ENCODE assay signal across 28 cellular contexts in genomic region chr2:53257287-53257686, GRCh38.
"Had no signal": no experiment of that assay in that cellular context is flagged by ENCODE, and none has a peak within 500 bp of the region (broad histone marks: within the 10 kb centered on the region; RNA-seq: fewer than 3 reads in every experiment).

No MANE protein-coding gene starts in this region.

- H3K4me3 ChIP-seq: pancreas, psoas muscle, skin epidermis, smooth muscle cell, spleen, suprapubic skin, testis, tibial artery, transverse colon, upper lobe of right lung, uterus had no signal

- H3K4me2 ChIP-seq: smooth muscle cell had no signal

- ATAC-seq: naive thymus-derived CD8-positive, alpha-beta T cell; natural killer cell treated with Interleukin-12 subunit alpha and Interleukin-12 subunit beta and Interleukin-15 and Interleukin-18, amount 100 ng/mL, for 72 hours; pancreas; psoas muscle; right cardiac atrium; sciatic nerve; stimulated activated memory B cell treated with anti-CD40 and anti-IgM and Interleukin-4, amounts not matched to agents 10 μg/mL and 1 μg/mL and 100 μg/mL, for 72 hours; stimulated activated naive CD8-positive, alpha-beta T cell treated with anti-CD3 and anti-CD28 coated beads, Interleukin-15, amount 100 ng/mL, for 72 hours; stimulated activated naive CD8-positive, alpha-beta T cell treated with anti-CD3 and anti-CD28 coated beads, Interleukin-15, Interleukin-2, amounts not matched to agents 100 U/mL and 50 U/mL, for 24 hours; upper lobe of right lung had no signal

- H3K9me3 ChIP-seq: neutrophil, pancreas, psoas muscle, suprapubic skin, testis, tibial artery, transverse colon, upper lobe of right lung, uterus had no signal

- H3K36me3 ChIP-seq: neutrophil, pancreas, spleen, suprapubic skin, tibial artery, transverse colon, upper lobe of right lung, uterus had no signal

- FAIRE-seq: pancreas had no signal

- H3K4me1 ChIP-seq: psoas muscle, spleen, suprapubic skin, testis, tibial artery, transverse colon, upper lobe of right lung, uterus had no signal

- H3K27ac ChIP-seq: neutrophil, pancreas, psoas muscle, skin epidermis, spleen, suprapubic skin, testis, tibial artery, transverse colon, upper lobe of right lung, uterus had no signal

- DNase-seq: naive thymus-derived CD8-positive, alpha-beta T cell; nephron progenitor cell; nucleus accumbens; pancreas; psoas muscle; right cardiac atrium; spleen; stimulated activated CD4-positive, alpha-beta T cell treated with anti-CD3 and anti-CD28 coated beads, Interleukin-12 subunit alpha, Interleukin-12 subunit beta, amount 100 ng/mL, for 4 hours; stimulated activated CD4-positive, alpha-beta T cell treated with anti-CD3 and anti-CD28 coated beads, Interleukin-1b, Interleukin-23, amount 100 ng/mL, for 48 hours; stimulated activated CD4-positive, alpha-beta T cell treated with anti-CD3 and anti-CD28 coated beads, Interleukin-4, amount 100 ng/mL, for 1 hour; stimulated activated CD4-positive, alpha-beta T cell treated with anti-CD3 and anti-CD28 coated beads, Interleukin-4, amount 100 ng/mL, for 4 hours; stimulated activated CD8-positive, alpha-beta memory T cell treated with anti-CD3 and anti-CD28 coated beads, Interleukin-4, amount 100 ng/mL, for 48 hours; stimulated activated naive CD4-positive, alpha-beta T cell; stimulated activated naive CD8-positive, alpha-beta T cell treated with anti-CD3 and anti-CD28 coated beads, Interleukin-15, amount 100 ng/mL, for 72 hours; stimulated activated naive CD8-positive, alpha-beta T cell treated with anti-CD3 and anti-CD28 coated beads, Interleukin-15, Interleukin-2, amounts not matched to agents 100 U/mL and 50 U/mL, for 24 hours; substantia nigra; testis; tibial artery; transverse colon; upper lobe of right lung; uterus had no signal

- H3K27me3 ChIP-seq: neutrophil, pancreas, spleen, suprapubic skin, testis, tibial artery, transverse colon, upper lobe of right lung, uterus had no signal
